In genomic region chr10:62008943-62009342, GRCh38 we compare ENCODE assay signal across 10 cellular contexts.
"Had no signal": no experiment of that assay in that cellular context is flagged by ENCODE, and none has a peak within 500 bp of the region (broad histone marks: within the 10 kb centered on the region; RNA-seq: fewer than 3 reads in every experiment).

No MANE protein-coding gene starts in this region.

- H3K36me3 ChIP-seq: prostate gland had no signal

- H3K27me3 ChIP-seq: foreskin keratinocyte, testis had no signal

- H3K9me3 Mint-ChIP-seq: naive thymus-derived CD8-positive, alpha-beta T cell had no signal

- DNase-seq: activated naive CD8-positive, alpha-beta T cell treated with anti-CD3 and anti-CD28 coated beads, Interleukin-2, amount 10 ng/mL, durations not matched to agents 7 days and 5 days; foreskin keratinocyte; left cardiac atrium; naive thymus-derived CD8-positive, alpha-beta T cell; stimulated activated CD4-positive, alpha-beta T cell treated with anti-CD3 and anti-CD28 coated beads, Interleukin-2, amount 100 ng/mL, for 24 hours; stimulated activated naive CD8-positive, alpha-beta T cell treated with anti-CD3 and anti-CD28 coated beads, Interleukin-15, Interleukin-2, amounts not matched to agents 100 U/mL and 50 U/mL, for 24 hours; SW 1271; testis had no signal

- H3K27ac ChIP-seq: foreskin keratinocyte, testis had no signal

- H3K4me1 ChIP-seq: foreskin keratinocyte, testis had no signal

- ATAC-seq: foreskin keratinocyte; left cardiac atrium; naive thymus-derived CD8-positive, alpha-beta T cell; stimulated activated naive CD8-positive, alpha-beta T cell treated with anti-CD3 and anti-CD28 coated beads, Interleukin-15, Interleukin-2, amounts not matched to agents 100 U/mL and 50 U/mL, for 24 hours had no signal

- H3K27me3 Mint-ChIP-seq: activated naive CD8-positive, alpha-beta T cell treated with anti-CD3 and anti-CD28 coated beads, Interleukin-2, amount 10 ng/mL, durations not matched to agents 7 days and 5 days; naive thymus-derived CD8-positive, alpha-beta T cell had no signal

- H3K4me3 Mint-ChIP-seq: activated naive CD8-positive, alpha-beta T cell treated with anti-CD3 and anti-CD28 coated beads, Interleukin-2, amount 10 ng/mL, durations not matched to agents 7 days and 5 days; naive thymus-derived CD8-positive, alpha-beta T cell had no signal

- H3K4me3 ChIP-seq: lung, prostate gland, testis had no signal

- H3K27ac Mint-ChIP-seq: activated naive CD8-positive, alpha-beta T cell treated with anti-CD3 and anti-CD28 coated beads, Interleukin-2, amount 10 ng/mL, durations not matched to agents 7 days and 5 days had no signal

- H3K9me3 ChIP-seq: prostate gland, testis had no signal
